In the genomic region with DNA sequence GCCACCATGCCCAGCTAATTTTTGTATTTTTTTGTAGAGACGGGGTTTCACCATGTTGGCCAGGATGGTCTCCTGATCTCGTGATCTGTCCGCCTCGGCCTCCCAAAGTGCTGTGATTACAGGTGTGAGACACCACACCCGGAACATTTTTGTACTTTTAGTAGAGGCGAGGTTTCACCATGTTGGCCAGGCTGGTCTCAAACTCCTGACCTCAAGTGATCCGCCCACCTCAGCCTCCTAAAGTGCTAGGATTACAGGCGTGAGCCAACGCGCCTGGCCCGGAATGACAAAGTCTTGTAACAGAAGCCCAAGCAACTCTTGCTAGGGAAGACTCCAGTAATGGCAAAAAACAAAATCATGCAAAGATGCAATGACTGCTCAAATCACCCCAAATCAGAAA, we compare ENCODE assay signal across 8 cellular contexts. TPM values are rescaled to one million over a fixed set of nuclear protein-coding genes. Genes with fewer than 3 reads are reported as not detected.
A peak's percentile ranks its signal among the peaks of the same experiment; 100 is the strongest.
DNase-seq lines count a peak whose midpoint lies in the region; ATAC-seq and TF ChIP-seq lines count a peak whose summit lies in the region.
"Not testable (repeated sequence)": the region's sequence is repeated elsewhere in the genome, so short reads cannot be mapped to it uniquely, and the experiment has no call there.
"Had no signal": no experiment of that assay in that cellular context is flagged by ENCODE, and none has a peak within 500 bp of the region (broad histone marks: within the 10 kb centered on the region; RNA-seq: fewer than 3 reads in every experiment).

No MANE protein-coding gene starts in this region.

- peaks cover 18 to 50% (median 22%) of the 10 kb centered on the region in 3 donors for H3K4me1 Mint-ChIP-seq in CD8-positive, alpha-beta memory T cell
- H3K4me1 Mint-ChIP-seq in WTC11: peaks cover 34% of the 10 kb centered on the region
- peaks cover 44% of the 10 kb centered on the region for H3K4me1 Mint-ChIP-seq in activated naive CD8-positive, alpha-beta T cell treated with anti-CD3 and anti-CD28 coated beads, Interleukin-2, amount 50 U/mL, for 24 hours
- peaks cover 40% of the 10 kb centered on the region for H3K4me1 Mint-ChIP-seq in neural crest cell
- H3K4me1 Mint-ChIP-seq in stimulated activated naive B cell treated with anti-CD40 and anti-IgM and Interleukin-4, amounts not matched to agents 10 μg/mL and 1 μg/mL and 100 μg/mL, for 72 hours: peaks cover 31 to 62% of the 10 kb centered on the region in 2 donors

- not testable (repeated sequence) for H3K9me2 ChIP-seq in OCI-LY1 (ENCODE audit: low read depth, low read length)

- not testable (repeated sequence) for H3K9ac ChIP-seq in OCI-LY1 (ENCODE audit: low read length)

- intact Hi-C loops in heart right ventricle (cut with DNase I): loop anchor here in 2 of 10 donors (10.0 kb wide), 1 partner anchor 333 kb away; the partner anchor contains the start of gene FTL (in 2 of the 2)

- H3K36me3 ChIP-seq in CD8-positive, alpha-beta memory T cell (ENCODE audit: insufficient read depth, low read length): peaks cover 30% of the 10 kb centered on the region
- H3K36me3 ChIP-seq in OCI-LY1 (ENCODE audit: insufficient read depth, low read length) (peaks cover 17% of the 10 kb centered on the region), heart right ventricle (peaks cover 0 to 56% (median 3%) of the 10 kb centered on the region in 9 donors)

- DNase-seq in CD8-positive, alpha-beta memory T cell; WTC11 (ENCODE audit: low spot score); activated naive CD8-positive, alpha-beta T cell treated with anti-CD3 and anti-CD28 coated beads, Interleukin-2, amount 50 U/mL, for 24 hours; heart right ventricle; neural crest cell (ENCODE audit: low read depth, low spot score); stimulated activated naive B cell treated with anti-CD40 and anti-IgM and Interleukin-4, amounts not matched to agents 10 μg/mL and 1 μg/mL and 100 μg/mL, for 72 hours: not testable (repeated sequence)

- not testable (repeated sequence) for H3K4me2 ChIP-seq in OCI-LY1 (ENCODE audit: low read length)

- peaks cover 0 to 58% (median 0%) of the 10 kb centered on the region in 3 donors for H3K36me3 Mint-ChIP-seq in CD8-positive, alpha-beta memory T cell
- H3K36me3 Mint-ChIP-seq in WTC11; activated naive CD8-positive, alpha-beta T cell treated with anti-CD3 and anti-CD28 coated beads, Interleukin-2, amount 50 U/mL, for 24 hours (ENCODE audit: low read depth); neural crest cell (ENCODE audit: low read depth): not testable (repeated sequence)
- peaks cover 11 to 20% of the 10 kb centered on the region in 2 donors for H3K36me3 Mint-ChIP-seq in stimulated activated naive B cell treated with anti-CD40 and anti-IgM and Interleukin-4, amounts not matched to agents 10 μg/mL and 1 μg/mL and 100 μg/mL, for 72 hours

- CTCF ChIA-PET in CD8-positive, alpha-beta memory T cell (lab: Charles Lee): interaction anchor here (1.0 to 1.2 kb wide), 3 partner anchors 11 to 14 kb away, joined by 4 to 5 read pairs (median 4); partner anchors contain the start of gene CA11
- CTCF ChIA-PET in WTC11 (lab: Charles Lee): interaction anchor here (1.1 to 2.3 kb wide), 2 partner anchors 13 to 44 kb away, joined by 4 to 8 read pairs; partner anchors contain the start of gene CA11

- not testable (repeated sequence) for H3F3A ChIP-seq in OCI-LY1 (ENCODE audit: insufficient read depth, low read length)

- peaks cover 29% of the 10 kb centered on the region for H3K4me1 ChIP-seq in CD8-positive, alpha-beta memory T cell (ENCODE audit: insufficient read depth, low read length)
- H3K4me1 ChIP-seq in OCI-LY1 (ENCODE audit: insufficient read depth, low read length, severe bottlenecking): peaks cover 41% of the 10 kb centered on the region
- peaks cover 16 to 69% (median 58%) of the 10 kb centered on the region in 9 donors for H3K4me1 ChIP-seq in heart right ventricle

- not testable (repeated sequence) for H3K27ac ChIP-seq in CD8-positive, alpha-beta memory T cell (ENCODE audit: low read depth, low read length)
- H3K27ac ChIP-seq in OCI-LY1 (ENCODE audit: low read depth, low read length, poor library complexity, severe bottlenecking): peak overlapping the region; percentile 86
- peak overlapping the region in 6 of 10 donors; percentile 37 to 96 (median 93) for H3K27ac ChIP-seq in heart right ventricle

- not testable (repeated sequence) for H2AFZ ChIP-seq in OCI-LY1 (ENCODE audit: low read length)

- peak overlapping the region in 6 of 8 donors; percentile 3 to 96 (median 58) for H3K27ac Mint-ChIP-seq in CD8-positive, alpha-beta memory T cell
- H3K27ac Mint-ChIP-seq in WTC11; neural crest cell (ENCODE audit: unreplicated experiment): not testable (repeated sequence)
- peak overlapping the region; percentile 52 for H3K27ac Mint-ChIP-seq in activated naive CD8-positive, alpha-beta T cell treated with anti-CD3 and anti-CD28 coated beads, Interleukin-2, amount 50 U/mL, for 24 hours
- peak overlapping the region; percentile 62 for H3K27ac Mint-ChIP-seq in stimulated activated naive B cell treated with anti-CD40 and anti-IgM and Interleukin-4, amounts not matched to agents 10 μg/mL and 1 μg/mL and 100 μg/mL, for 72 hours

- H3K4me3 ChIP-seq in CD8-positive, alpha-beta memory T cell (ENCODE audit: low read length); OCI-LY1 (ENCODE audit: low read depth, low read length, poor library complexity, severe bottlenecking); heart right ventricle: not testable (repeated sequence)

- not testable (repeated sequence) for H3K27me3 Mint-ChIP-seq in CD8-positive, alpha-beta memory T cell; WTC11 (ENCODE audit: low read depth); activated naive CD8-positive, alpha-beta T cell treated with anti-CD3 and anti-CD28 coated beads, Interleukin-2, amount 50 U/mL, for 24 hours; stimulated activated naive B cell treated with anti-CD40 and anti-IgM and Interleukin-4, amounts not matched to agents 10 μg/mL and 1 μg/mL and 100 μg/mL, for 72 hours
- H3K27me3 Mint-ChIP-seq in neural crest cell (ENCODE audit: low read depth): peaks cover 39% of the 10 kb centered on the region

- H4K20me1 ChIP-seq in OCI-LY1 (ENCODE audit: insufficient read depth, low read length): not testable (repeated sequence)

- not testable (repeated sequence) for TF ChIP-seq CTCF in OCI-LY1 (IDR thresholded peaks at IDR 0.05; ENCODE audit: low read length); WTC11 (IDR thresholded peaks at IDR 0.05); heart right ventricle (IDR thresholded peaks at IDR 0.05); neural crest cell (conservative IDR thresholded peaks at IDR 0.05)

- ATAC-seq in WTC11; activated naive CD8-positive, alpha-beta T cell treated with anti-CD3 and anti-CD28 coated beads, Interleukin-2, amount 50 U/mL, for 24 hours; heart right ventricle; stimulated activated naive B cell treated with anti-CD40 and anti-IgM and Interleukin-4, amounts not matched to agents 10 μg/mL and 1 μg/mL and 100 μg/mL, for 72 hours (replicated peaks): not testable (repeated sequence)

- POLR2A ChIA-PET in CD8-positive, alpha-beta memory T cell (lab: Charles Lee): interaction anchor here (0.6 kb wide), 2 partner anchors 9 to 23 kb away, joined by 3 read pairs; no protein-coding TSS in a partner anchor
- POLR2A ChIA-PET in WTC11 (lab: Charles Lee): not testable (repeated sequence)

- H3K79me2 ChIP-seq in OCI-LY1 (ENCODE audit: insufficient read depth, low read length): not testable (repeated sequence)

- H3K4me3 Mint-ChIP-seq in CD8-positive, alpha-beta memory T cell: peak overlapping the region in 2 of 7 donors; percentile 3 to 36
- H3K4me3 Mint-ChIP-seq in WTC11: 0 out of 2 replicates have a peak overlapping the region, but pooled peaks have one; percentile 14
- not testable (repeated sequence) for H3K4me3 Mint-ChIP-seq in activated naive CD8-positive, alpha-beta T cell treated with anti-CD3 and anti-CD28 coated beads, Interleukin-2, amount 50 U/mL, for 24 hours; stimulated activated naive B cell treated with anti-CD40 and anti-IgM and Interleukin-4, amounts not matched to agents 10 μg/mL and 1 μg/mL and 100 μg/mL, for 72 hours
- peak overlapping the region; percentile 86 for H3K4me3 Mint-ChIP-seq in neural crest cell

- not testable (repeated sequence) for H3K9me3 ChIP-seq in CD8-positive, alpha-beta memory T cell (ENCODE audit: low read length); OCI-LY1 (ENCODE audit: low read length); heart right ventricle

- 94 to 95% methylated on average over 11 of the region's 11 CpGs for WGBS in heart right ventricle, 2 donors

- not testable (repeated sequence) for H3K27me3 ChIP-seq in CD8-positive, alpha-beta memory T cell (ENCODE audit: insufficient read depth, low read length, poor library complexity, severe bottlenecking); OCI-LY1 (ENCODE audit: insufficient read depth, low read length); heart right ventricle

- not testable (repeated sequence) for H3K9me3 Mint-ChIP-seq in CD8-positive, alpha-beta memory T cell; WTC11; activated naive CD8-positive, alpha-beta T cell treated with anti-CD3 and anti-CD28 coated beads, Interleukin-2, amount 50 U/mL, for 24 hours; neural crest cell; stimulated activated naive B cell treated with anti-CD40 and anti-IgM and Interleukin-4, amounts not matched to agents 10 μg/mL and 1 μg/mL and 100 μg/mL, for 72 hours

RNA-seq across cellular contexts. Expression of gene DBP, which starts 4.9 kb away (rescaled TPM):
- total RNA-seq in CD8-positive, alpha-beta memory T cell: 10 to 100 TPM; 10.9 to 12.1 TPM
- polyA plus RNA-seq in CD8-positive, alpha-beta memory T cell: 84.1 TPM
- total RNA-seq in WTC11 (2021): 10.5 to 12.0 TPM (median 11.4 TPM) in 3 replicates
- total RNA-seq in heart right ventricle: 10 to 100 TPM in 8 of 10 donors, 1 to 10 TPM in 2; 2.4 to 30.0 (median 12.8) TPM
- 10 to 100 TPM in 1 of 2 donors, 1 to 10 TPM in 1; 5.8 to 11.6 TPM for polyA plus RNA-seq in heart right ventricle
- total RNA-seq in neural crest cell: 4.9 and 5.2 TPM in 2 replicates

RNA-seq across cellular contexts. Expression of gene SPHK2, which starts 13.0 kb away (rescaled TPM):
- 10 to 100 TPM; 37.5 to 38.5 TPM for total RNA-seq in CD8-positive, alpha-beta memory T cell
- 10.2 TPM for polyA plus RNA-seq in CD8-positive, alpha-beta memory T cell
- 46.7 to 64.6 TPM (median 48.4 TPM) in 3 replicates for total RNA-seq in WTC11 (2021)
- 10 to 100 TPM in 2 of 10 donors, 1 to 10 TPM in 8; 5.7 to 13.0 (median 7.7) TPM for total RNA-seq in heart right ventricle
- polyA plus RNA-seq in heart right ventricle: 10 to 100 TPM in 1 of 2 donors, 1 to 10 TPM in 1; 8.7 to 15.9 TPM
- total RNA-seq in neural crest cell: 48.5 and 50.3 TPM in 2 replicates

RNA-seq across cellular contexts. Expression of gene RPL18, which starts 13.3 kb away (rescaled TPM):
- total RNA-seq in CD8-positive, alpha-beta memory T cell: 1,000 to 10,000 TPM; 1,778 to 1,810 TPM
- 1,821 TPM for polyA plus RNA-seq in CD8-positive, alpha-beta memory T cell
- total RNA-seq in WTC11 (2021) (1,712 to 1,987 TPM (median 1,909 TPM) in 3 replicates), heart right ventricle (100 to 1,000 TPM; 493 to 753 (median 543) TPM), neural crest cell (1,772 and 1,774 TPM in 2 replicates)
- 1,000 to 10,000 TPM; 1,418 to 2,257 TPM for polyA plus RNA-seq in heart right ventricle

RNA-seq across cellular contexts. Expression of gene CA11, which starts 13.7 kb away (rescaled TPM):
- 10 to 100 TPM; 12.7 to 13.0 TPM for total RNA-seq in CD8-positive, alpha-beta memory T cell
- polyA plus RNA-seq in CD8-positive, alpha-beta memory T cell: 8.3 TPM
- 41.4 to 53.7 TPM (median 47.5 TPM) in 3 replicates for total RNA-seq in WTC11 (2021)
- total RNA-seq in heart right ventricle: 1 to 10 TPM; 1.8 to 9.6 (median 3.8) TPM
- 10 to 100 TPM in 1 of 2 donors, 1 to 10 TPM in 1; 3.2 to 24.5 TPM for polyA plus RNA-seq in heart right ventricle
- 11.4 and 13.0 TPM in 2 replicates for total RNA-seq in neural crest cell

RNA-seq across cellular contexts. Expression of gene FAM83E, which starts 17.4 kb away (rescaled TPM):
- 1 to 10 TPM; 3.7 to 5.4 TPM for total RNA-seq in CD8-positive, alpha-beta memory T cell
- polyA plus RNA-seq in CD8-positive, alpha-beta memory T cell: not detected
- total RNA-seq in WTC11 (2021) (6.6 to 8.8 TPM (median 6.8 TPM) in 3 replicates), heart right ventricle (not detected), neural crest cell (5.9 and 6.1 TPM in 2 replicates)
- under 1 TPM in 1 of 2 donors, not detected in 1; 0.01 TPM for polyA plus RNA-seq in heart right ventricle
- total RNA-seq: posterior vena cava had no signal
